ENCODE assay signal across 2 cellular contexts in genomic region chr19:4841366-4841704, GRCh38.
TF ChIP-seq lines count a peak whose summit lies in the region.

No MANE protein-coding gene starts in this region.

TF ChIP-seq in IMR-90, 13 proteins besides CTCF, POLR2A, EP300 and RAD21:
- TF ChIP-seq RCOR1 (IDR thresholded peaks at IDR 0.05; ENCODE audit: insufficient replicate concordance, low read length) (no peak), BHLHE40 (IDR thresholded peaks at IDR 0.05; ENCODE audit: low read depth, low read length) (no peak), MAFK (IDR thresholded peaks at IDR 0.05; ENCODE audit: low read depth, low read length) (no peak), RFX5 (IDR thresholded peaks at IDR 0.05; ENCODE audit: low read depth, low read length) (no peak), MXI1 (IDR thresholded peaks at IDR 0.05; ENCODE audit: borderline replicate concordance, low read depth, low read length) (no peak), FOS (IDR thresholded peaks at IDR 0.05; ENCODE audit: low read depth, low read length) (no peak), CHD1 (IDR thresholded peaks at IDR 0.05; ENCODE audit: low read depth, low read length) (no peak), MAZ (IDR thresholded peaks at IDR 0.05; ENCODE audit: borderline replicate concordance, low read depth, low read length) (no peak), SMC3 (IDR thresholded peaks at IDR 0.05; ENCODE audit: low read depth, low read length) (no peak), CEBPB (IDR thresholded peaks at IDR 0.05; ENCODE audit: low read depth, low read length) (no peak)
- TF ChIP-seq, protein P1, sequence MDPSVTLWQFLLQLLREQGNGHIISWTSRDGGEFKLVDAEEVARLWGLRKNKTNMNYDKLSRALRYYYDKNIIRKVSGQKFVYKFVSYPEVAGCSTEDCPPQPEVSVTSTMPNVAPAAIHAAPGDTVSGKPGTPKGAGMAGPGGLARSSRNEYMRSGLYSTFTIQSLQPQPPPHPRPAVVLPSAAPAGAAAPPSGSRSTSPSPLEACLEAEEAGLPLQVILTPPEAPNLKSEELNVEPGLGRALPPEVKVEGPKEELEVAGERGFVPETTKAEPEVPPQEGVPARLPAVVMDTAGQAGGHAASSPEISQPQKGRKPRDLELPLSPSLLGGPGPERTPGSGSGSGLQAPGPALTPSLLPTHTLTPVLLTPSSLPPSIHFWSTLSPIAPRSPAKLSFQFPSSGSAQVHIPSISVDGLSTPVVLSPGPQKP (IDR thresholded peaks at IDR 0.05; ENCODE audit: borderline replicate concordance, low read depth, low read length): no peak
- TF ChIP-seq, protein P2, sequence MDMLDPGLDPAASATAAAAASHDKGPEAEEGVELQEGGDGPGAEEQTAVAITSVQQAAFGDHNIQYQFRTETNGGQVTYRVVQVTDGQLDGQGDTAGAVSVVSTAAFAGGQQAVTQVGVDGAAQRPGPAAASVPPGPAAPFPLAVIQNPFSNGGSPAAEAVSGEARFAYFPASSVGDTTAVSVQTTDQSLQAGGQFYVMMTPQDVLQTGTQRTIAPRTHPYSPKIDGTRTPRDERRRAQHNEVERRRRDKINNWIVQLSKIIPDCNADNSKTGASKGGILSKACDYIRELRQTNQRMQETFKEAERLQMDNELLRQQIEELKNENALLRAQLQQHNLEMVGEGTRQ (IDR thresholded peaks at IDR 0.05; ENCODE audit: low read depth, low read length): no peak

TF ChIP-seq in HEK293T, 16 proteins besides CTCF, POLR2A, EP300 and RAD21:
- no peak for TF ChIP-seq L3MBTL2 (conservative IDR thresholded peaks at IDR 0.05)
- no peak for TF ChIP-seq ELF4 (IDR thresholded peaks at IDR 0.05)
- TF ChIP-seq SUZ12 (IDR thresholded peaks at IDR 0.05): no peak
- no peak for TF ChIP-seq HDGF (IDR thresholded peaks at IDR 0.05; ENCODE audit: borderline replicate concordance)
- TF ChIP-seq CTBP1 (IDR thresholded peaks at IDR 0.05; ENCODE audit: borderline replicate concordance): no peak
- TF ChIP-seq TARDBP (IDR thresholded peaks at IDR 0.05): no peak
- TF ChIP-seq BHLHE40 (IDR thresholded peaks at IDR 0.05; ENCODE audit: borderline replicate concordance): no peak
- TF ChIP-seq FOXK2 (IDR thresholded peaks at IDR 0.05): no peak
- no peak for TF ChIP-seq NFRKB (IDR thresholded peaks at IDR 0.05)
- TF ChIP-seq LEF1 (IDR thresholded peaks at IDR 0.05; ENCODE audit: borderline replicate concordance): no peak
- no peak for TF ChIP-seq FOXM1 (IDR thresholded peaks at IDR 0.05; ENCODE audit: borderline replicate concordance)
- TF ChIP-seq ARNT (IDR thresholded peaks at IDR 0.05): no peak
- TF ChIP-seq SP1 (IDR thresholded peaks at IDR 0.05): no peak
